Comparison of ENCODE assay signal across 9 cellular contexts in the genomic region with DNA sequence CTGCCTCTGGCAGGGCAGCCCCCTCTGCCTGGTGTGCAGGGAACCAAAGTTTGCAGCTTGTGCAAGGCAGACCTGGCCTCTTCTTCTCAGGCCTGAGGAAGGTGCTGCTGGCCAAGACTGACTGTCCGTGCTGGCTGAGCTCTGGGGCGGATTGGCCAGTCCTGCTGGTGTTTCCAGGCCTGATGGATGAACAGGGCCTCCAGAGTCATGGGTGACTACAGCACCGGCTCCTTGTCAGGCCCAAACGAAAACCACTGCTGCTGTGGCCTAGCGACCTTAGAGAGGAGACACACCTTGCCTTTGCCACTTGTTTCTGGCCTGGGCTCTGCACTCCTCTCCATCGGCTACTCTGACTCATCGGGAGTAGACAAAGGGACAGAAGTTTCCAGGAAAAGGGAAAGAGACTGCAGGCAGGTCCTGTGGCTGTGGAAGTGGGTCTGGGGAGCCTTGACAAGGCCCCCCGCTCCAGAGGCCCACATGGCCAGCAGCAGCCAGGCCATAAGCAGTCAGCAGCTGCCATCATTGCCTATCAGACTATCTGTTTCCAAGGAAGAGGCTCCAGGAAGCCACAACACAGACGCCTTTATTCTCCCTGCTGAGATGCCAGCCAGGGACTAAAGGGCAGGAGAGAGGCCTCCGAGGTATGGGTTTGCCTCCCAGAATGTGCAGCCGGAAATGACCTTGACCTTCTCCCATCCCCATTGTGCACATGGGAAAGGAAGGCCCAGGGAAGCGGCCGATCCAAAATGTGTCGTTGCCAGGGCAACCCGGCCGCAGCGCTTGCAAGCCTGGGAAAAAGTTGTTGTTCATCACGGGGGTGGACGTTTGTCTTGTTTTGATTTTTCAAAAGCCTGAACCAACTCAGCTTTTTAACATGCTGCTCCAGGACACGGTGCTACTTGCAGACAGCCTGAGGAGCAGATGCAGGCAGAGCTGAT.
A peak's percentile ranks its signal among the peaks of the same experiment; 100 is the strongest.
DNase-seq lines count a peak whose midpoint lies in the region; ATAC-seq and TF ChIP-seq lines count a peak whose summit lies in the region.
"Had no signal": no experiment of that assay in that cellular context is flagged by ENCODE, and none has a peak within 500 bp of the region (broad histone marks: within the 10 kb centered on the region; RNA-seq: fewer than 3 reads in every experiment).

No MANE protein-coding gene starts in this region.

- CTCF ChIA-PET in MCF 10A (lab: Yijun Ruan, JAX): interaction anchor here (0.5 to 5.8 kb wide), 7 partner anchors 22 to 171 kb away, joined by 3 to 42 read pairs (median 3); no protein-coding TSS in a partner anchor

- no peaks in the 10 kb centered on the region for H3K27me3 ChIP-seq in breast epithelium
- H3K27me3 ChIP-seq in neuron (ENCODE audit: insufficient read depth, low read length): no peaks in the 10 kb centered on the region
- no peaks in the 10 kb centered on the region for H3K27me3 ChIP-seq in uterus
- H3K27me3 ChIP-seq: cardiac muscle cell had no signal

- BruUV-seq in MCF 10A (replicated peaks; lab: Mats Ljungman, UMichigan): no TSS peak

- H2AFZ ChIP-seq in neuron (ENCODE audit: low read depth, low read length): peak overlapping the region; percentile 11

- intact Hi-C loops in breast epithelium (cut with DNase I; ENCODE audit: low total_unique reads): no loop called here
- intact Hi-C loops in MCF 10A (cut with micrococcal nuclease): no loop called here
- intact Hi-C loops in uterus (cut with DNase I; ENCODE audit: low total_unique reads): no loop called here

- TF ChIP-seq POLR2A in breast epithelium (IDR thresholded peaks at IDR 0.05): no peak
- peak in 1 of 2 donors; percentile 15 for TF ChIP-seq POLR2A in uterus (IDR thresholded peaks at IDR 0.05)

- in situ Hi-C loops in GM13977 (cut with MboI; ENCODE audit: low pct_unique_long_range_greater_than_20kb, low sequenced_read_pairs, unreplicated experiment): loop anchor here (10.0 kb wide), 1 partner anchor 163 kb away; a partner anchor contains a TSS

- H3K4me3 ChIP-seq in breast epithelium (peak overlapping the region in 1 of 3 donors; percentile 43), fibroblast of the aortic adventitia (ENCODE audit: low read depth, low read length) (no peak overlapping the region), neuron (ENCODE audit: low read length) (peak overlapping the region; percentile 27), uterus (no peak overlapping the region)
- H3K4me3 ChIP-seq: cardiac muscle cell had no signal

- H3K9me3 ChIP-seq in breast epithelium (no peaks in the 10 kb centered on the region), neuron (ENCODE audit: low read length) (no peaks in the 10 kb centered on the region), uterus (no peaks in the 10 kb centered on the region)

- peaks cover 9% of the 10 kb centered on the region for H3K27me3 Mint-ChIP-seq in MCF 10A (ENCODE audit: insufficient read depth, unreplicated experiment)

- H3K4me1 Mint-ChIP-seq in MCF 10A (ENCODE audit: insufficient read depth, unreplicated experiment): no peaks in the 10 kb centered on the region

- peaks cover 8 to 12% of the 10 kb centered on the region in 2 donors for H3K4me1 ChIP-seq in breast epithelium
- H3K4me1 ChIP-seq in neuron (ENCODE audit: insufficient read depth, low read length): peaks cover 30% of the 10 kb centered on the region
- no peaks in the 10 kb centered on the region for H3K4me1 ChIP-seq in uterus

- peak overlapping the region; percentile 79 to 92 for H3K27ac ChIP-seq in breast epithelium
- H3K27ac ChIP-seq in uterus: peak overlapping the region; percentile 72 to 77
- H3K27ac ChIP-seq: cardiac muscle cell had no signal

- DNase-seq in breast epithelium (ENCODE audit: low spot score in 2 of 2) (no peak), MCF 10A (ENCODE audit: unreplicated experiment) (no peak), fibroblast of the aortic adventitia (ENCODE audit: low read depth) (peak; percentile 70), uterus (peak; percentile 70 to 75), GM13977 (ENCODE audit: low spot score) (no peak), NCI-H446 treated with DMSO at 0.1 percent for 48 hours (lab: John Stamatoyannopoulos, UW) (no peak)

- H3K4me3 Mint-ChIP-seq in MCF 10A (ENCODE audit: unreplicated experiment): no peak overlapping the region

- H3K36me3 ChIP-seq in breast epithelium (no peaks in the 10 kb centered on the region), neuron (ENCODE audit: insufficient read depth, low read length) (no peaks in the 10 kb centered on the region), uterus (no peaks in the 10 kb centered on the region)
- H3K36me3 ChIP-seq: cardiac muscle cell had no signal

- POLR2A ChIA-PET in MCF 10A (lab: Yijun Ruan, JAX): no interaction called here

- H3K9me3 Mint-ChIP-seq in MCF 10A (ENCODE audit: unreplicated experiment): no peaks in the 10 kb centered on the region

- H3K27ac Mint-ChIP-seq in MCF 10A (ENCODE audit: low read depth, unreplicated experiment): no peak overlapping the region

- H3K36me3 Mint-ChIP-seq in MCF 10A (ENCODE audit: insufficient read depth, unreplicated experiment): no peaks in the 10 kb centered on the region

- no peak for TF ChIP-seq CTCF in breast epithelium (IDR thresholded peaks at IDR 0.05)
- no peak for TF ChIP-seq CTCF in MCF 10A (IDR thresholded peaks at IDR 0.05; ENCODE audit: unreplicated experiment)
- TF ChIP-seq CTCF in fibroblast of the aortic adventitia (IDR thresholded peaks at IDR 0.05; ENCODE audit: insufficient read depth, low read length): no peak
- TF ChIP-seq CTCF in uterus (IDR thresholded peaks at IDR 0.05): no peak
- no peak for TF ChIP-seq CTCF in GM13977 (IDR thresholded peaks at IDR 0.05; ENCODE audit: extremely low read depth, insufficient read depth, missing control alignments)

- ATAC-seq in GM19328 (IDR thresholded peaks at IDR 0.05; ENCODE audit: unreplicated experiment): no peak

Comparison
In these comparisons a context has a peak if more than half of its experiments do, and no peak if none do; other contexts are left out.
1. DNase-seq: peak in fibroblast of the aortic adventitia (single experiment) and uterus (2 of 2); none in breast epithelium (0 of 2), MCF 10A (single experiment), GM13977 (single experiment) and NCI-H446 treated with DMSO at 0.1 percent for 48 hours (single experiment).